8 cellular contexts compared by ENCODE assay signal in genomic region chr15:73053398-73053723, GRCh38. TPM values are rescaled to one million over a fixed set of nuclear protein-coding genes. Genes with fewer than 3 reads are reported as not detected.
DNase-seq lines count a peak whose midpoint lies in the region; ATAC-seq and TF ChIP-seq lines count a peak whose summit lies in the region.

No MANE protein-coding gene starts in this region.

- dilution Hi-C loops in mammary epithelial cell (cut with HindIII; ENCODE audit: low sequenced_read_pairs): no loop called here

- H2AFZ ChIP-seq in mammary epithelial cell (ENCODE audit: low read depth, low read length): peak overlapping the region; percentile 76

- H3K4me1 ChIP-seq in heart right ventricle (peaks cover 0 to 23% (median 14%) of the 10 kb centered on the region in 9 donors), mammary epithelial cell (ENCODE audit: insufficient read depth, low read length) (peaks cover 13% of the 10 kb centered on the region), mucosa of descending colon (ENCODE audit: low read depth) (peaks cover 23% of the 10 kb centered on the region), aorta (ENCODE audit: control insufficient read depth in 1 of 2, insufficient read depth in 2 of 2, low read length in 2 of 2) (peaks cover 7 to 8% of the 10 kb centered on the region in 2 donors)

- DNase-seq in heart right ventricle: no peak
- no peak for DNase-seq in Right ventricle myocardium inferior (ENCODE audit: missing footprints)
- DNase-seq in mammary epithelial cell: no peak
- peak in 1 of 3 donors; percentile 43 for DNase-seq in mucosa of descending colon
- no peak for DNase-seq in aorta
- no peak for DNase-seq in iPS-NIHi7 (ENCODE audit: extremely low spot score)
- DNase-seq in NAMALWA (ENCODE audit: low spot score): no peak

- H3K36me3 ChIP-seq in heart right ventricle (no peaks in the 10 kb centered on the region), mammary epithelial cell (ENCODE audit: insufficient read depth, low read length) (no peaks in the 10 kb centered on the region), mucosa of descending colon (ENCODE audit: low read depth) (no peaks in the 10 kb centered on the region), aorta (ENCODE audit: control insufficient read depth in 1 of 2, insufficient read depth in 2 of 2, low read length in 1 of 2) (no peaks in the 10 kb centered on the region)

- intact Hi-C loops in heart right ventricle (cut with DNase I): loop anchor here in 2 of 10 donors (5.0 to 10.0 kb wide), 3 partner anchors 269 to 679 kb away; partner anchors contain the start of genes ADPGK (in 2 of the 2) and HEXA (in 1 of the 2)
- intact Hi-C loops in Right ventricle myocardium inferior (cut with DNase I): loop anchor here (5.0 kb wide), 1 partner anchor 271 kb away; the partner anchor contains the start of gene ADPGK
- intact Hi-C loops in mammary epithelial cell (cut with micrococcal nuclease): loop anchor here (2.0 kb wide), 2 partner anchors 27 to 55 kb away; no protein-coding TSS in a partner anchor
- intact Hi-C loops in mucosa of descending colon (cut with DNase I, micrococcal nuclease): no loop called here
- intact Hi-C loops in aorta (cut with DNase I): loop anchor here in 1 of 2 donors (5.0 kb wide), 2 partner anchors 61 to 151 kb away; no protein-coding TSS in a partner anchor

- H3K27me3 ChIP-seq in heart right ventricle: peaks cover 0 to 84% (median 0%) of the 10 kb centered on the region in 7 donors
- no peaks in the 10 kb centered on the region for H3K27me3 ChIP-seq in mammary epithelial cell (ENCODE audit: insufficient read depth, low read length)
- H3K27me3 ChIP-seq in aorta (ENCODE audit: control insufficient read depth in 1 of 2, insufficient read depth in 2 of 2, low read length in 1 of 2): no peaks in the 10 kb centered on the region

- no peaks in the 10 kb centered on the region for H3K79me2 ChIP-seq in mammary epithelial cell (ENCODE audit: insufficient read depth, low read length)

- CTCF ChIA-PET in mammary epithelial cell (lab: Charles Lee; ENCODE audit: low non-redundant PET): interaction anchor here (0.6 kb wide), 1 partner anchor 256 kb away, joined by 9 read pairs; no protein-coding TSS in a partner anchor

- 5 to 7% methylated on average over 8 of the region's 8 CpGs for WGBS in heart right ventricle, 2 donors
- WGBS in mammary epithelial cell (ENCODE audit: low coverage, missing lambda C conversion rate): 9% methylated on average over 7 of the region's 8 CpGs
- WGBS in aorta, 2 donors: 0 to 1% methylated on average over 8 of the region's 8 CpGs

- TF ChIP-seq CTCF in heart right ventricle (IDR thresholded peaks at IDR 0.05) (no peak), mammary epithelial cell (conservative IDR thresholded peaks at IDR 0.05 in 1 of 2, IDR thresholded peaks at IDR 0.05 in 1 of 2; ENCODE audit: extremely low read depth in 1 of 2, insufficient read depth in 1 of 2, low read depth in 1 of 2, low read length in 2 of 2) (no peak), mucosa of descending colon (IDR thresholded peaks at IDR 0.05) (no peak)

- H3K9me3 ChIP-seq in heart right ventricle (no peaks in the 10 kb centered on the region), mammary epithelial cell (replicated peaks; ENCODE audit: insufficient read depth, low read length) (no peaks in the 10 kb centered on the region), mucosa of descending colon (no peaks in the 10 kb centered on the region), aorta (ENCODE audit: control insufficient read depth, low read length) (no peaks in the 10 kb centered on the region)

- H3K9ac ChIP-seq in mammary epithelial cell (ENCODE audit: insufficient read depth, low read length): peak overlapping the region; percentile 30

- BruUV-seq in mammary epithelial cell (replicated peaks; lab: Mats Ljungman, UMichigan): no TSS peak

- in situ Hi-C loops in mammary epithelial cell (cut with MboI; ENCODE audit: low sequenced_read_pairs in 2 of 2): no loop called here

- ATAC-seq in heart right ventricle: no peak
- no peak for ATAC-seq in Right ventricle myocardium inferior
- peak; percentile 22 for ATAC-seq in mucosa of descending colon
- ATAC-seq in aorta (ENCODE audit: low FRiP score): no peak
- no peak for ATAC-seq in HG03520 (IDR thresholded peaks at IDR 0.05; ENCODE audit: unreplicated experiment)

- peak overlapping the region; percentile 83 for H3K4me2 ChIP-seq in mammary epithelial cell (ENCODE audit: insufficient read depth, low read depth, low read length)

- H3K4me3 ChIP-seq in heart right ventricle (peak overlapping the region; percentile 50 to 95 (median 80)), mammary epithelial cell (replicated peaks in 1 of 3; ENCODE audit: insufficient read depth in 1 of 3, low read depth in 2 of 3, low read length in 3 of 3) (peak overlapping the region; percentile 72 to 97 (median 74)), mucosa of descending colon (peak overlapping the region; percentile 67), aorta (ENCODE audit: low read length in 2 of 2) (peak overlapping the region; percentile 84 to 93)

- no peaks in the 10 kb centered on the region for H4K20me1 ChIP-seq in mammary epithelial cell (ENCODE audit: insufficient read depth, low read length)

- peak overlapping the region in 5 of 10 donors; percentile 57 to 96 (median 78) for H3K27ac ChIP-seq in heart right ventricle
- no peak overlapping the region for H3K27ac ChIP-seq in mammary epithelial cell (ENCODE audit: insufficient read depth, low read depth, low read length)
- peak overlapping the region in 1 of 2 donors; percentile 73 for H3K27ac ChIP-seq in aorta (ENCODE audit: low read depth in 1 of 2, low read length in 2 of 2)

RNA-seq across cellular contexts. Expression of gene NEO1, which starts 1.1 kb away (rescaled TPM):
- total RNA-seq in heart right ventricle (10 to 100 TPM in 9 of 10 donors, 1 to 10 TPM in 1; 8.7 to 16.9 (median 12.3) TPM), Right ventricle myocardium inferior (13.4 TPM), mammary epithelial cell (10 to 100 TPM; 17.0 to 23.3 TPM), mucosa of descending colon (100 to 1,000 TPM; 106 to 188 (median 166) TPM), aorta (10 to 100 TPM; 31.4 to 46.7 TPM)
- polyA plus RNA-seq in heart right ventricle (1 to 10 TPM; 3.4 to 4.7 TPM), mammary epithelial cell (9.7 TPM), aorta (10 to 100 TPM; 11.3 to 18.1 TPM)
- 35.4 TPM for polyA minus RNA-seq in mammary epithelial cell

Comparison
In these comparisons a context has a peak if more than half of its experiments do, and no peak if none do; other contexts are left out.
1. intact Hi-C loops: an anchor here in Right ventricle myocardium inferior (5.0 kb wide) and mammary epithelial cell (2.0 kb wide); none called in mucosa of descending colon.